ENCODE assay signal across 8 cellular contexts in the genomic region with DNA sequence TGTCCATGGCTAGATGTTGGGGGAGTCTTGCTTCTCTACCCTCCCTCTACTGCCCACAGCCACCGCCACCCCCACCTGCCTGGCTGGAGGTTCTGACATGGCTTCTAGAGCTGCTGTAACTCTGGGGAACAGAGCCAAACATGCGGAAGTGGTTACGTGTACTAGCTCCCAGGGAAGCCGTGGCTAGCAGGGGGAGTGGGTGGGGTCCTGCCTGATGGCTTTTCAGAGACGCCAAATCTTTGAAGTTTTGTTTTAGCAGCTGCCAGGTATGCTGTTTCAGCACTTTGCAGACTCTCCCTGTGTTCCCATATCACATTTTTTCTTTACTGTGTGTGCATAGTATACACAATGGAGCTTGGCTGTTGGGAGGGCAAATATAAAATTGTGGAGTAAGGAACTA.
DNase-seq lines count a peak whose midpoint lies in the region; ATAC-seq and TF ChIP-seq lines count a peak whose summit lies in the region.

No MANE protein-coding gene starts in this region.

- no peak for TF ChIP-seq CTCF in gastrocnemius medialis (IDR thresholded peaks at IDR 0.05 in 4 of 5, conservative IDR thresholded peaks at IDR 0.05 in 1 of 5)

- in situ Hi-C loops in gastrocnemius medialis (cut with MboI; ENCODE audit: low sequenced_read_pairs in 4 of 4) = no loop called here

- H3K27me3 ChIP-seq in gastrocnemius medialis = no peaks in the 10 kb centered on the region

- H3K27ac ChIP-seq in gastrocnemius medialis = no peak overlapping the region

- intact Hi-C loops in gastrocnemius medialis (cut with DNase I; ENCODE audit: low total_unique reads) = no loop called here

- TF ChIP-seq POLR2A in gastrocnemius medialis (IDR thresholded peaks at IDR 0.05) = no peak

- peak; percentile 64 for ATAC-seq in esophagus mucosa
- peak in 1 of 2 donors; percentile 66 for ATAC-seq in gastrocnemius medialis
- no peak for ATAC-seq in GM21529 (IDR thresholded peaks at IDR 0.05; ENCODE audit: unreplicated experiment)
- ATAC-seq in HG03521 (IDR thresholded peaks at IDR 0.05; ENCODE audit: unreplicated experiment) = no peak

- no peaks in the 10 kb centered on the region for H3K36me3 ChIP-seq in gastrocnemius medialis

- peaks cover 0 to 13% of the 10 kb centered on the region in 2 donors for H3K4me1 ChIP-seq in gastrocnemius medialis

- H3K9me3 ChIP-seq in gastrocnemius medialis = no peaks in the 10 kb centered on the region

- DNase-seq in stimulated activated CD4-positive, alpha-beta T cell treated with anti-CD3 and anti-CD28 coated beads, Interleukin-12 subunit alpha, Interleukin-12 subunit beta, amount 100 ng/mL, for 48 hours (ENCODE audit: low read depth in 2 of 3, low spot score in 1 of 3) = peak in 2 of 3 donors; percentile 2 to 18
- DNase-seq in stimulated activated CD4-positive, alpha-beta T cell treated with anti-CD3 and anti-CD28 coated beads, Interleukin-4, amount 100 ng/mL, for 24 hours = no peak
- DNase-seq in activated CD4-positive, alpha-beta T cell treated with anti-CD3 and anti-CD28 coated beads for 4 hours = peak; percentile 11 to 35
- DNase-seq in gastrocnemius medialis = peak; percentile 14 to 37
- no peak for DNase-seq in NCI-H1436 treated with DMSO at 0.1 percent for 48 hours (lab: John Stamatoyannopoulos, UW)

- no peak overlapping the region for H3K4me3 ChIP-seq in gastrocnemius medialis

Comparison
In these comparisons a context has a peak if more than half of its experiments do, and no peak if none do; other contexts are left out.
1. DNase-seq: peak in stimulated activated CD4-positive, alpha-beta T cell treated with anti-CD3 and anti-CD28 coated beads, Interleukin-12 subunit alpha, Interleukin-12 subunit beta, amount 100 ng/mL, for 48 hours (2 of 3), activated CD4-positive, alpha-beta T cell treated with anti-CD3 and anti-CD28 coated beads for 4 hours (2 of 2) and gastrocnemius medialis (2 of 2); none in stimulated activated CD4-positive, alpha-beta T cell treated with anti-CD3 and anti-CD28 coated beads, Interleukin-4, amount 100 ng/mL, for 24 hours (single experiment) and NCI-H1436 treated with DMSO at 0.1 percent for 48 hours (single experiment).